8 cellular contexts compared by ENCODE assay signal in the genomic region with DNA sequence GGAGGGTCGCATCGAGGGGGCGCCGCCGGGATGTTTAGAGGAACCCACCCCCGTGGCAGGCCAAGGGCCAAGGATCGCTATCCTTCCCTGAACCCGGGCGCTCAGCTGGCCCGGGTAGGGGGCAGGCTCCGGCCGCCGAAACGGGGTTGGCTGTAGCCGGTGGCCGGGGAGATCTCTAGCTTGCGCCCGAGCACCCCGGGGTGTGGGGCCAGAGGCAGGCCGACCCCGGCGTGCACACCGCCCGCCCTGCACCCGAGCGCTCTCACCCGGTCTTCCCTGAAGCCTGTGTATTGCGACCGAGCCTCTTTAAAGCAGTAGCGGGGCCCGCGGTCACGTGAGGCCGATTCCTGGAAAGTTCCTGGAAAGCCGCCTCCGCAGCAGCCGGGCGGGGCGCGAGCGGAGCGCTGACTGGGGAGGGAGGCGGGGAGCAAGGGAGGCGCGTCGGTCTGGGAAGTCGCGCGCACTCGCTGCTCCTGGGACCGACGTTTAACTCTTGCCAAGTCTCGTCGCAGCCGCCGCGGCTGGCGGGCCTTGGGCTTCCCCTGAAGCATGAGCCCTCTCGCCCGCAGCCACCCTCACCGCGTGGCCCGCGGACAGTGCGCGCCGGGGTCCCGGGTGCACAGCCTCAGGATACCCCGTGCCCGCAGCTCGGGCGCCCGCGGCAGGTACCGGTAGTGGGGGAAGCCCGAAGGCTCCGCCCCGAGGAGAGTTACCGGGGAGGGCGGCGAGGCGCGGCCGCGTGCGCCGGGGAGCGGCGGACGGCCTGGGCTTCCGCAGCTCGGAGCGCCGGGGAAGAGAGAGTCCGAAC. TPM values are rescaled to one million over a fixed set of nuclear protein-coding genes. Genes with fewer than 3 reads are reported as not detected.
DNase-seq lines count a peak whose midpoint lies in the region; ATAC-seq, FAIRE-seq and TF ChIP-seq lines count a peak whose summit lies in the region.

No MANE protein-coding gene starts in this region.

- peaks cover 15% of the 10 kb centered on the region for H3K27me3 ChIP-seq in keratinocyte (ENCODE audit: control insufficient read depth, extremely low read depth, insufficient read depth, low read length)

- no peak for FAIRE-seq in A549 (lab: Jason Lieb, UNC)
- no peak for FAIRE-seq in keratinocyte (lab: Jason Lieb, UNC)

- peak overlapping the region; percentile 64 for H3K4me3 ChIP-seq in A549
- H3K4me3 ChIP-seq in keratinocyte (ENCODE audit: control insufficient read depth in 2 of 3, extremely low read depth in 1 of 3, insufficient read depth in 2 of 3, low read depth in 1 of 3, low read length in 3 of 3) = peak overlapping the region; percentile 60 to 89 (median 88)

- H3K4me3 Mint-ChIP-seq in central memory CD8-positive, alpha-beta T cell = peak overlapping the region; percentile 86

- H3K9me3 ChIP-seq in A549 (no peaks in the 10 kb centered on the region), keratinocyte (ENCODE audit: control insufficient read depth, low read depth, low read length) (no peaks in the 10 kb centered on the region)

- TF ChIP-seq POLR2A in A549 (IDR thresholded peaks at IDR 0.05; ENCODE audit: low read length) = peak; percentile 31; the same call in 1 of the 2 replicates

- TF ChIP-seq CTCF in A549 (IDR thresholded peaks at IDR 0.05) = no peak
- TF ChIP-seq CTCF in keratinocyte (optimal IDR thresholded peaks at IDR 0.05 in 1 of 3, IDR thresholded peaks at IDR 0.05 in 1 of 3, conservative IDR thresholded peaks at IDR 0.05 in 1 of 3; ENCODE audit: extremely low read depth in 1 of 3, insufficient read depth in 2 of 3, low read length in 3 of 3) = peak in 1 of 3 experiments; percentile 9

- H3K9me3 Mint-ChIP-seq in central memory CD8-positive, alpha-beta T cell = no peaks in the 10 kb centered on the region

- H3K36me3 Mint-ChIP-seq in central memory CD8-positive, alpha-beta T cell (ENCODE audit: insufficient read depth) = peaks cover 17% of the 10 kb centered on the region

- peaks cover 33% of the 10 kb centered on the region for H3K4me1 Mint-ChIP-seq in central memory CD8-positive, alpha-beta T cell

- peak overlapping the region; percentile 88 for H3K9ac ChIP-seq in keratinocyte (ENCODE audit: control insufficient read depth, extremely low read depth, insufficient read depth, low read length)

- no peaks in the 10 kb centered on the region for H3K36me3 ChIP-seq in keratinocyte (ENCODE audit: control insufficient read depth in 2 of 2, extremely low read depth in 1 of 2, insufficient read depth in 2 of 2, low read length in 2 of 2)

- H3K4me2 ChIP-seq in A549 = peak overlapping the region; percentile 90
- H3K4me2 ChIP-seq in keratinocyte (ENCODE audit: control insufficient read depth, extremely low read depth, insufficient read depth, low read depth, low read length) = peak overlapping the region; percentile 99

- TF ChIP-seq EP300 in A549 (IDR thresholded peaks at IDR 0.05) = no peak

- H3K4me1 ChIP-seq in A549 (peaks cover 12% of the 10 kb centered on the region; the same call in 2 of the 3 replicates), keratinocyte (ENCODE audit: control insufficient read depth, extremely low read depth, insufficient read depth, low read length) (peaks cover 16% of the 10 kb centered on the region)

- H3K27me3 Mint-ChIP-seq in central memory CD8-positive, alpha-beta T cell = peaks cover 11% of the 10 kb centered on the region

- H3K27ac ChIP-seq in A549 (peak overlapping the region; percentile 94), keratinocyte (ENCODE audit: control insufficient read depth, insufficient read depth, low read length) (peak overlapping the region; percentile 87)

- POLR2A ChIA-PET in A549 (lab: Yijun Ruan, JAX) = interaction anchor here (0.6 to 2.6 kb wide), 6 partner anchors 20 to 531 kb away, joined by 3 to 12 read pairs (median 8); a partner anchor contains a TSS

- CTCF ChIA-PET in A549 (lab: Yijun Ruan, JAX) = interaction anchor here (0.7 to 12.6 kb wide), 12 partner anchors 18 to 1739 kb away, joined by 3 to 232 read pairs (median 4); no protein-coding TSS in a partner anchor

- H3K27ac Mint-ChIP-seq in central memory CD8-positive, alpha-beta T cell (ENCODE audit: low read depth) = peak overlapping the region; percentile 46

- peaks cover 2% of the 10 kb centered on the region for H3K79me2 ChIP-seq in keratinocyte (ENCODE audit: control insufficient read depth, insufficient read depth, low read length)

- no peak for TF ChIP-seq RAD21 in A549 (conservative IDR thresholded peaks at IDR 0.05 in 1 of 2, IDR thresholded peaks at IDR 0.05 in 1 of 2)

- no peaks in the 10 kb centered on the region for H4K20me1 ChIP-seq in keratinocyte (ENCODE audit: control insufficient read depth, extremely low read depth, insufficient read depth, low read length)

- DNase-seq in A549 (ENCODE audit: low read depth in 1 of 2, low spot score in 1 of 2) (peak; percentile 88 to 94), NCI-H2196 treated with DMSO at 0.1 percent for 48 hours (lab: John Stamatoyannopoulos, UW; ENCODE audit: unreplicated experiment) (peak; percentile 71), keratinocyte (ENCODE audit: low read depth, low spot score) (no peak)
- DNase-seq in central memory CD8-positive, alpha-beta T cell (ENCODE audit: low spot score in 2 of 2) = peak; percentile 51 to 62
- DNase-seq in stimulated activated CD4-positive, alpha-beta T cell treated with anti-CD3 and anti-CD28 coated beads, Interleukin-12 subunit alpha, Interleukin-12 subunit beta, amount 100 ng/mL, for 48 hours (ENCODE audit: low read depth in 2 of 3, low spot score in 1 of 3) = peak; percentile 82 to 85 (median 82)

- WGBS in A549 (ENCODE audit: missing lambda C conversion rate) = 1% methylated on average over 40 of the region's 95 CpGs

- ATAC-seq in A549 (peak; percentile 73 to 83), GM18517 (IDR thresholded peaks at IDR 0.05; ENCODE audit: unreplicated experiment) (peak; percentile 48), HG03039 (IDR thresholded peaks at IDR 0.05; ENCODE audit: unreplicated experiment) (peak; percentile 45)
- peak; percentile 69 to 72 for ATAC-seq in activated CD4-positive, CD25-positive, alpha-beta regulatory T cell treated with anti-CD3 and anti-CD28 coated beads, Interleukin-2, amount 50 U/mL, for 24 hours
- ATAC-seq in central memory CD8-positive, alpha-beta T cell (replicated peaks; ENCODE audit: extremely low read depth, poor library complexity, severe bottlenecking) = peak; percentile 47

- dilution Hi-C loops in keratinocyte (cut with MboI; ENCODE audit: extremely low pct_ligation_motif_present, low sequenced_read_pairs) = no loop called here

- H3K9me1 ChIP-seq in keratinocyte (ENCODE audit: control insufficient read depth, extremely low read depth, insufficient read depth, low read length) = no peaks in the 10 kb centered on the region

- peak overlapping the region; percentile 76 for H2AFZ ChIP-seq in keratinocyte (ENCODE audit: control insufficient read depth, low read length)

TF ChIP-seq in A549, 52 proteins besides CTCF, POLR2A, EP300 and RAD21 (continues in another document):
- TF ChIP-seq ESRRA (IDR thresholded peaks at IDR 0.05; ENCODE audit: borderline replicate concordance, low read length) (no peak), GATA3 (IDR thresholded peaks at IDR 0.05; ENCODE audit: borderline replicate concordance) (peak; percentile 23; the same call in 1 of the 2 replicates), ZNF302 (CRISPR knock-in tag; IDR thresholded peaks at IDR 0.05) (no peak), EHF (CRISPR knock-in tag; IDR thresholded peaks at IDR 0.05) (no peak), CEBPB (IDR thresholded peaks at IDR 0.05) (no peak), HOXA7 (CRISPR knock-in tag; IDR thresholded peaks at IDR 0.05) (no peak), FOSL2 (IDR thresholded peaks at IDR 0.05) (no peak), FOSL2 (CRISPR knock-in tag; IDR thresholded peaks at IDR 0.05) (peak; percentile 12)
- TF ChIP-seq, protein P1, sequence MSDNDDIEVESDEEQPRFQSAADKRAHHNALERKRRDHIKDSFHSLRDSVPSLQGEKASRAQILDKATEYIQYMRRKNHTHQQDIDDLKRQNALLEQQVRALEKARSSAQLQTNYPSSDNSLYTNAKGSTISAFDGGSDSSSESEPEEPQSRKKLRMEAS (IDR thresholded peaks at IDR 0.05) = peak; percentile 87
- TF ChIP-seq, protein P2, sequence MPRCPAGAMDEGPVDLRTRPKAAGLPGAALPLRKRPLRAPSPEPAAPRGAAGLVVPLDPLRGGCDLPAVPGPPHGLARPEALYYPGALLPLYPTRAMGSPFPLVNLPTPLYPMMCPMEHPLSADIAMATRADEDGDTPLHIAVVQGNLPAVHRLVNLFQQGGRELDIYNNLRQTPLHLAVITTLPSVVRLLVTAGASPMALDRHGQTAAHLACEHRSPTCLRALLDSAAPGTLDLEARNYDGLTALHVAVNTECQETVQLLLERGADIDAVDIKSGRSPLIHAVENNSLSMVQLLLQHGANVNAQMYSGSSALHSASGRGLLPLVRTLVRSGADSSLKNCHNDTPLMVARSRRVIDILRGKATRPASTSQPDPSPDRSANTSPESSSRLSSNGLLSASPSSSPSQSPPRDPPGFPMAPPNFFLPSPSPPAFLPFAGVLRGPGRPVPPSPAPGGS (IDR thresholded peaks at IDR 0.05) = peak; percentile 11; the same call in 1 of the 3 replicates
- TF ChIP-seq, protein P3, sequence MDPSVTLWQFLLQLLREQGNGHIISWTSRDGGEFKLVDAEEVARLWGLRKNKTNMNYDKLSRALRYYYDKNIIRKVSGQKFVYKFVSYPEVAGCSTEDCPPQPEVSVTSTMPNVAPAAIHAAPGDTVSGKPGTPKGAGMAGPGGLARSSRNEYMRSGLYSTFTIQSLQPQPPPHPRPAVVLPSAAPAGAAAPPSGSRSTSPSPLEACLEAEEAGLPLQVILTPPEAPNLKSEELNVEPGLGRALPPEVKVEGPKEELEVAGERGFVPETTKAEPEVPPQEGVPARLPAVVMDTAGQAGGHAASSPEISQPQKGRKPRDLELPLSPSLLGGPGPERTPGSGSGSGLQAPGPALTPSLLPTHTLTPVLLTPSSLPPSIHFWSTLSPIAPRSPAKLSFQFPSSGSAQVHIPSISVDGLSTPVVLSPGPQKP (IDR thresholded peaks at IDR 0.05; ENCODE audit: low read depth, low read length) = no peak

RNA-seq across cellular contexts. Expression of a gene that starts 1.7 kb away (rescaled TPM):
- 18.5 and 21.8 TPM in 2 replicates for polyA plus RNA-seq in A549 (2011; rRNA removed)
- polyA plus RNA-seq in A549 (2012; cell fraction: cytosol; rRNA removed) = 14.2 and 17.0 TPM in 2 replicates
- 25.2 and 33.7 TPM in 2 replicates for polyA plus RNA-seq in A549 (2012; cell fraction: nucleus; rRNA removed)
- 17.3 to 22.2 TPM (median 18.1 TPM) in 3 replicates for polyA plus RNA-seq in A549 (2017; fragmentation: RNase III; extraction: RNeasy Plus Mini Kit Qiagen cat#74134 plus additional on column Dnase treatment)
- 7.6 and 8.4 TPM in 2 replicates for polyA minus RNA-seq in A549 (2011; rRNA and poly(A)+ RNA removed)
- polyA plus RNA-seq in keratinocyte = 10.9 to 15.0 TPM (median 14.2 TPM) in 3 replicates
- polyA plus RNA-seq in keratinocyte (2011; ENCODE audit: low read depth) = 3.3 TPM
- 13.5 and 20.6 TPM in 2 replicates for polyA plus RNA-seq in keratinocyte (2011; cell fraction: cytosol; rRNA removed)
- polyA plus RNA-seq in keratinocyte (2011; cell fraction: nucleus; rRNA removed) = 12.8 and 15.4 TPM in 2 replicates
- 6.9 and 10.3 TPM in 2 replicates for polyA plus RNA-seq in keratinocyte (2012; ENCODE audit: low replicate concordance)
- 3.1 to 7.7 TPM (median 5.6 TPM) in 3 replicates for polyA minus RNA-seq in keratinocyte
- 9.2 TPM for polyA minus RNA-seq in keratinocyte (2011; cell fraction: cytosol; rRNA and poly(A)+ RNA removed)
- polyA minus RNA-seq in keratinocyte (2011; cell fraction: nucleus; rRNA and poly(A)+ RNA removed) = 2.6 and 3.8 TPM in 2 replicates
